15 cellular contexts compared by ENCODE assay signal in the genomic region with DNA sequence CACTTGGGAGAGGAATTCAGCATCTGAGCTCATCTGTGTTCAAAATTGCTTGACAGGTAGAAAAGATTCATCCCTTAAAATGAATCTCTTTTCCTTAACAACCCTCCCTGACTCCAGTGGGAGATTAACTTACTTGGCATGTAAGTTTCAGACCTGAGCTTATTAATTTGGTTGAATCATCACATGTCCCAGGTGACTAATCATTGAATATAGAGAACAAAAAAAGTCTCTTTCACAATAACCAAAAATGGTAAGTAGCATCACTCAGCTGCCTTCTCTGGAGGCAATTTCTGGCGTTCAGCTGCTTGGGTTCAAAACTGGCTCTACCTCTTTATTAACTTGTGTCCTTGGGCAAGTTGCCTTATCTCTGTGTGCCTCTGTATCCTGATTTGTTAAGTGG. TPM values are rescaled to one million over a fixed set of nuclear protein-coding genes. Genes with fewer than 3 reads are reported as not detected.
DNase-seq lines count a peak whose midpoint lies in the region; ATAC-seq and TF ChIP-seq lines count a peak whose summit lies in the region.
"Had no signal": no experiment of that assay in that cellular context is flagged by ENCODE, and none has a peak within 500 bp of the region (broad histone marks: within the 10 kb centered on the region; RNA-seq: fewer than 3 reads in every experiment).

No MANE protein-coding gene starts in this region.

- no peak for TF ChIP-seq POLR2A in body of pancreas (IDR thresholded peaks at IDR 0.05)

- H3K4me3 ChIP-seq in body of pancreas (no peak overlapping the region), kidney epithelial cell (ENCODE audit: low read depth, low read length) (no peak overlapping the region)
- H3K4me3 ChIP-seq: adrenal gland had no signal

- WGBS in body of pancreas, 2 donors, result 25 to 38% methylated on average over 1 of the region's 1 CpG

- intact Hi-C loops in body of pancreas (cut with DNase I), result no loop called here

- no peak for ATAC-seq in body of pancreas
- ATAC-seq: stimulated activated naive B cell treated with anti-CD40 and anti-IgM and Interleukin-4, amounts not matched to agents 10 μg/mL and 1 μg/mL and 100 μg/mL, for 72 hours had no signal

- peak overlapping the region in 3 of 4 donors; percentile 30 to 61 (median 43) for H3K27ac ChIP-seq in body of pancreas
- H3K27ac ChIP-seq: adrenal gland had no signal

- H3K27me3 ChIP-seq in body of pancreas, result peaks cover 0 to 6% of the 10 kb centered on the region in 2 donors
- no peaks in the 10 kb centered on the region for H3K27me3 ChIP-seq in kidney epithelial cell (ENCODE audit: control insufficient read depth, insufficient read depth, low read length)

- H3K9me3 ChIP-seq in body of pancreas, result no peaks in the 10 kb centered on the region
- H3K9me3 ChIP-seq: adrenal gland, Caco-2 had no signal

- DNase-seq in AG08396 (ENCODE audit: low spot score), result peak; percentile 13
- peak; percentile 41 for DNase-seq in HT-29 (ENCODE audit: low spot score)
- peak in 1 of 4 donors; percentile 12 for DNase-seq in body of pancreas
- DNase-seq in kidney epithelial cell (ENCODE audit: low read depth), result peak; percentile 56
- DNase-seq in HUDEP-2 (lab: John Stamatoyannopoulos, UW; ENCODE audit: unreplicated experiment in 76 of 76), result no peak
- no peak for DNase-seq in NCI-H526 treated with DMSO at 0.1 percent for 48 hours (lab: John Stamatoyannopoulos, UW)
- no peak for DNase-seq in GM13977 (ENCODE audit: low spot score)
- no peak for DNase-seq in NCI-H510A treated with DMSO at 0.1 percent for 48 hours (lab: John Stamatoyannopoulos, UW)
- DNase-seq: activated CD4-positive, alpha-beta memory T cell treated with anti-CD3 and anti-CD28 coated beads, Interleukin-2, amount 10 ng/mL, durations not matched to agents 7 days and 5 days; adrenal gland; Caco-2; H9; NCI-H2029; stimulated activated naive B cell treated with anti-CD40 and anti-IgM and Interleukin-4, amounts not matched to agents 10 μg/mL and 1 μg/mL and 100 μg/mL, for 72 hours had no signal

- H3K4me1 ChIP-seq in body of pancreas, result peaks cover 26% of the 10 kb centered on the region

- TF ChIP-seq CTCF in body of pancreas (IDR thresholded peaks at IDR 0.05), result no peak
- no peak for TF ChIP-seq CTCF in kidney epithelial cell (IDR thresholded peaks at IDR 0.05; ENCODE audit: insufficient read depth, low read length, poor library complexity, severe bottlenecking)
- no peak for TF ChIP-seq CTCF in GM13977 (IDR thresholded peaks at IDR 0.05; ENCODE audit: extremely low read depth, insufficient read depth, missing control alignments)

- in situ Hi-C loops in GM13977 (cut with MboI; ENCODE audit: low pct_unique_long_range_greater_than_20kb, low sequenced_read_pairs, unreplicated experiment), result no loop called here

- no peaks in the 10 kb centered on the region for H3K36me3 ChIP-seq in body of pancreas (replicated peaks in 1 of 2; ENCODE audit: insufficient read depth in 1 of 2, low read depth in 2 of 2)
- no peaks in the 10 kb centered on the region for H3K36me3 ChIP-seq in kidney epithelial cell (ENCODE audit: control insufficient read depth, insufficient read depth, low read length)
- H3K36me3 ChIP-seq: adrenal gland had no signal

RNA-seq across cellular contexts. Expression of a gene that starts 2.9 kb away (rescaled TPM):
- total RNA-seq in HT-29 (2014; rRNA removed; shearing (Covaris generic)), result 36.8 and 45.8 TPM in 2 replicates
- total RNA-seq in body of pancreas (10 to 100 TPM; 11.4 to 20.8 TPM), kidney epithelial cell (3.7 and 6.5 TPM in 2 replicates)
- total RNA-seq: SK-MEL-5 had no signal

RNA-seq across cellular contexts. Expression of a gene that starts 53.6 kb away (rescaled TPM):
- not detected in 2 replicates for total RNA-seq in HT-29 (2014; rRNA removed; shearing (Covaris generic))
- total RNA-seq in body of pancreas (not detected), kidney epithelial cell (not detected in 2 replicates)
- total RNA-seq: activated CD4-positive, alpha-beta memory T cell treated with anti-CD3 and anti-CD28 coated beads, Interleukin-2, amount 10 ng/mL, durations not matched to agents 7 days and 5 days; adrenal gland; Caco-2; H9; SK-MEL-5 had no signal

Comparison
In these comparisons a context has a peak if more than half of its experiments do, and no peak if none do; other contexts are left out.
1. DNase-seq: peak in AG08396 (single experiment), HT-29 (single experiment) and kidney epithelial cell (single experiment); none in HUDEP-2 (0 of 76), NCI-H526 treated with DMSO at 0.1 percent for 48 hours (single experiment), GM13977 (single experiment) and NCI-H510A treated with DMSO at 0.1 percent for 48 hours (single experiment).